1 cellular context compared by ENCODE assay signal in genomic region chr11:22539851-22540376, GRCh38.
TF ChIP-seq lines count a peak whose summit lies in the region.

No MANE protein-coding gene starts in this region.

TF ChIP-seq in K562, 482 proteins besides CTCF, POLR2A, EP300 and RAD21 (continued from another document):
- no peak for TF ChIP-seq BCLAF1 (IDR thresholded peaks at IDR 0.05; ENCODE audit: borderline replicate concordance in 1 of 2, control insufficient read depth in 1 of 2, low read depth in 2 of 2, low read length in 1 of 2)
TF ChIP-seq in K562: peak in this region for 0.
